ENCODE assay signal across 24 cellular contexts in the genomic region with DNA sequence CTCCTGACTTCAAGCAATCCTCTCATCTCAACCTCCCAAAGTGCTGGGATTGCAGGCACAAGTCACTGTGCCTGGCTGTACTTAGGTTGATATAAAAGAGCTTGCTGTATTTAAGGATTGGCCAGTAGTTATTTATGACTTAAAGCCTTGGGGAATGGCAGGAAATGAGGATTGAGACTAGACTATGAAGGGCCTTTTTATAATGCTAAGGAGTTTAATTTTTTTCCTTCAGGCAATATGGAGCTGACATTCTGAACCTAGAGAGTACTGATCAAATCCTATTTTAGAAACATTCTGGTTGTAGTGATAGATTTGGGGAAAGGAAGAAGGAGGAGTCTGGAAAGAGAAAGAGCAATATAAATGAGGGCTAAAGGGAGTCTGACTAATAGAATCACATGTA. TPM values are rescaled to one million over a fixed set of nuclear protein-coding genes. Genes with fewer than 3 reads are reported as not detected.
"Had no signal": no experiment of that assay in that cellular context is flagged by ENCODE, and none has a peak within 500 bp of the region (broad histone marks: within the 10 kb centered on the region; RNA-seq: fewer than 3 reads in every experiment).

No MANE protein-coding gene starts in this region.

- DNase-seq: islet precursor cell; left ventricle myocardium inferior; midbrain; mucosa of descending colon; naive thymus-derived CD4-positive, alpha-beta T cell; pancreas; posterior cingulate gyrus; retina; right cardiac atrium; spleen; stimulated activated CD4-positive, alpha-beta T cell treated with anti-CD3 and anti-CD28 coated beads, Interleukin-4, amount 100 ng/mL, for 24 hours; stimulated activated naive CD4-positive, alpha-beta T cell; tibial artery; upper lobe of right lung had no signal

- H3K36me3 ChIP-seq: left ventricle myocardium inferior, pancreas, prostate gland, spleen, suprapubic skin, thoracic aorta, tibial artery, upper lobe of right lung had no signal

- ATAC-seq: mucosa of descending colon; naive thymus-derived CD4-positive, alpha-beta T cell; natural killer cell treated with Interleukin-12 subunit alpha and Interleukin-12 subunit beta and Interleukin-15 and Interleukin-18, amount 100 ng/mL, for 72 hours; pancreas; right cardiac atrium; sciatic nerve; stimulated activated effector memory CD8-positive, alpha-beta T cell treated with anti-CD3 and anti-CD28 coated beads, Interleukin-12 subunit alpha, Interleukin-12 subunit beta, amount 100 ng/mL, for 72 hours; upper lobe of right lung had no signal

- H3K4me3 ChIP-seq: hepatocyte, left ventricle myocardium inferior, lung, mucosa of descending colon, pancreas, prostate gland, skin epidermis, spleen, suprapubic skin, thoracic aorta, tibial artery, upper lobe of right lung had no signal

- H3K9me3 ChIP-seq: left ventricle myocardium inferior, mucosa of descending colon, pancreas, prostate gland, spleen, suprapubic skin, thoracic aorta, tibial artery, upper lobe of right lung had no signal

- H3K27ac ChIP-seq: hepatocyte, left ventricle myocardium inferior, pancreas, prostate gland, skin epidermis, spleen, suprapubic skin, thoracic aorta, tibial artery, upper lobe of right lung had no signal

- H3K27me3 ChIP-seq: hepatocyte, pancreas, spleen, suprapubic skin, tibial artery, upper lobe of right lung had no signal

- H3K4me1 ChIP-seq: left ventricle myocardium inferior, pancreas, prostate gland, spleen, suprapubic skin, tibial artery, upper lobe of right lung had no signal

RNA-seq across cellular contexts. Expression of gene MSH4, which starts 44.7 kb away (rescaled TPM):
- total RNA-seq: mesenteric fat pad had no signal
- polyA plus RNA-seq: naive thymus-derived CD4-positive, alpha-beta T cell had no signal
